In the genomic region with DNA sequence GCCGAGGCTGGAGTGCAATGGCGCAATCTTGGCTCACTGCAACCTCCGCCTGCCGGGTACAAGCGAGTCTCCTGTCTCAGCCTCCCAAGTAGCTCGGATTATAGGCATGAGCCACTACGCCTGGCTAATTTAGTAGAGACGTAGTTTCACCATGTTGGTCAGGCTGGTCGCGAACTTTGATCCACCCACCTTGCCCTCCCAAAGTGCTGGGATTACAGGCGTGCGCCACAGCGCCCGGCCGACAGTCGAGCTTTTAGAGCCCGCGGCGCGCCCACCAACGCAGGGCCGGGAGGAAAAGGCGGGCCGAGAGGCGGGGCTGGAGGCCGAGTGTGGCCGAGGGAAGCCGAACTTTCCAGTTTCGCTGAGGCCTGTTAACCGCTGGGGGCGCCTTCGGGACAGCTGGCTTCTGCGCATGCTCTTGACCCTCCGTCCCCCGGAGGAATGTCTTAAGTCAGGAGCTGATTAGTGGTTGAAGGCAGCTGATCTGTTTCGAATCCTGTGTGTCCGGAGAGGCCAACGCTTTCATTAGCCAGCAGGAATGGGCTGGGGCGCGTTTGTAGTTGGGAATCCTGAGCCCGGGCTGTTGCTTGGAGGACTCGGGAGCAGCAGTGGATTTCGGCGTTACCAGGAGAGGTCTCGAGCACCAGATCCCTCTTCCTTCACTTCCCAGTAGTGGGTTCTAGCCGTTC, we compare ENCODE assay signal across 1 cellular context.
TF ChIP-seq lines count a peak whose summit lies in the region.

No MANE protein-coding gene starts in this region.

TF ChIP-seq in WTC11, 78 proteins besides CTCF, POLR2A, EP300 and RAD21 (continued from another document):
- TF ChIP-seq, protein P1, sequence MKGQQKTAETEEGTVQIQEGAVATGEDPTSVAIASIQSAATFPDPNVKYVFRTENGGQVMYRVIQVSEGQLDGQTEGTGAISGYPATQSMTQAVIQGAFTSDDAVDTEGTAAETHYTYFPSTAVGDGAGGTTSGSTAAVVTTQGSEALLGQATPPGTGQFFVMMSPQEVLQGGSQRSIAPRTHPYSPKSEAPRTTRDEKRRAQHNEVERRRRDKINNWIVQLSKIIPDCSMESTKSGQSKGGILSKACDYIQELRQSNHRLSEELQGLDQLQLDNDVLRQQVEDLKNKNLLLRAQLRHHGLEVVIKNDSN (CRISPR knock-in tag; IDR thresholded peaks at IDR 0.05): peak; percentile 81
- TF ChIP-seq RORB (CRISPR knock-in tag; IDR thresholded peaks at IDR 0.05) (no peak), ESRRA (CRISPR knock-in tag; IDR thresholded peaks at IDR 0.05; ENCODE audit: borderline replicate concordance) (no peak), STAT6 (CRISPR knock-in tag; conservative IDR thresholded peaks at IDR 0.05; ENCODE audit: low read depth) (no peak), NR2C2 (CRISPR knock-in tag; IDR thresholded peaks at IDR 0.05) (no peak), MYBL2 (CRISPR knock-in tag; IDR thresholded peaks at IDR 0.05) (peak; percentile 93; the same call in 1 of the 2 replicates), E2F1 (CRISPR knock-in tag; IDR thresholded peaks at IDR 0.05) (no peak), TEAD1 (CRISPR knock-in tag; IDR thresholded peaks at IDR 0.05) (peak; percentile 62; the same call in 1 of the 2 replicates), NR3C1 (CRISPR knock-in tag; conservative IDR thresholded peaks at IDR 0.05; ENCODE audit: low read depth) (no peak)
